ENCODE assay signal across 8 cellular contexts in the genomic region with DNA sequence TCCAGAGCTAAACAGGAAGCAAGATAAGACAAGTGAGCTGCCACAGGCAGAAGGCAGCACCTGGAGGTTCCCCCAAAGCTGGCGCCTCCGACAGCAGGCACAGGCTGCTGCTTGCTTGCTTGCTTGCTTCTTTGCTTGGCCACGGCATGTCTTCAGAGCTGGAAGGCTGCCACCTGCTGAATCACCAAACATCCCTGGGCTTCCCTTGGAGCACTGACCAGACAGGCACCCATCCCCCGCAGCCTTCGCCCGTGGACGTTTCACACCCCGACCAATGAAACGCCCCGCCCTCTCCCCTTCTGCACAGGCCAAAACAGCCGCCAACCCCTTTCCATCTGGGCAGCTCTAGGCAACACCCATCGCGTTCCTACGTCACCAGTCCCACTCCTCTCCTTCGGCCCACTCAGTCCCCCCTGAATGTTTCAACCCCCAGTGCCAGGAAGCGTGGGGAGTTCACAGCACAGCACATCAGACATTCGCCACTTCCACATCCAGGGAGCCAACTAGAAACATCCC. TPM values are rescaled to one million over a fixed set of nuclear protein-coding genes. Genes with fewer than 3 reads are reported as not detected.
DNase-seq lines count a peak whose midpoint lies in the region; ATAC-seq lines count a peak whose summit lies in the region.

No MANE protein-coding gene starts in this region.

- H3K9me2 ChIP-seq in GM23248 (ENCODE audit: insufficient read depth) = no peaks in the 10 kb centered on the region
- H3K9me2 ChIP-seq in Karpas-422 (replicated peaks; ENCODE audit: insufficient read depth, low read length) = no peaks in the 10 kb centered on the region

- peak overlapping the region; percentile 99 for H3K4me2 ChIP-seq in GM23248 (ENCODE audit: unreplicated experiment)
- H3K4me2 ChIP-seq in Karpas-422 (ENCODE audit: low read depth, low read length, poor library complexity, severe bottlenecking) = peak overlapping the region; percentile 97

- H3K9me3 ChIP-seq in GM23248 (ENCODE audit: low read depth) (no peaks in the 10 kb centered on the region), Karpas-422 (ENCODE audit: low read length) (no peaks in the 10 kb centered on the region)

- H3K79me2 ChIP-seq in GM23248 (ENCODE audit: insufficient read depth) = peaks cover 47% of the 10 kb centered on the region
- H3K79me2 ChIP-seq in Karpas-422 (ENCODE audit: low read length) = no peaks in the 10 kb centered on the region

- H3K4me1 ChIP-seq in GM23248 (ENCODE audit: insufficient read depth) (peaks cover 13% of the 10 kb centered on the region), Karpas-422 (ENCODE audit: low read length) (peaks cover 46% of the 10 kb centered on the region)

- DNase-seq in G401 (ENCODE audit: low spot score) (peak; percentile 87), GM23248 (peak; percentile 95), Karpas-422 (peak; percentile 65), SW 1271 (lab: John Stamatoyannopoulos, UW) (peak; percentile 49 to 79), amygdala (lab: John Stamatoyannopoulos, UW) (peak in 55 of 56 donors; percentile 21 to 97 (median 85)), left ventricle myocardium superior (peak; percentile 97), posterior vena cava (ENCODE audit: low spot score) (peak; percentile 99), NCI-H1048 (lab: John Stamatoyannopoulos, UW) (no peak)

- H3K9ac ChIP-seq in GM23248 (peak overlapping the region; percentile 97), Karpas-422 (ENCODE audit: low read length) (peak overlapping the region; percentile 79)

- in situ Hi-C loops in G401 (cut with HindIII; ENCODE audit: low sequenced_read_pairs) (no loop called here), GM23248 (cut with MboI) (no loop called here)

- H3F3A ChIP-seq in GM23248 (ENCODE audit: insufficient read depth) = peaks cover 23% of the 10 kb centered on the region

- H3K4me3 ChIP-seq in GM23248 (peak overlapping the region; percentile 90), Karpas-422 (ENCODE audit: low read length) (peak overlapping the region; percentile 80)

- intact Hi-C loops in left ventricle myocardium superior (cut with micrococcal nuclease) (loop anchor here (10.0 kb wide), 1 partner anchor 207 kb away; no protein-coding TSS in a partner anchor), posterior vena cava (cut with DNase I) (loop anchor here in 1 of 2 donors (5.0 kb wide), 1 partner anchor 205 kb away; no protein-coding TSS in a partner anchor)

- peak; percentile 54 for ATAC-seq in left ventricle myocardium superior

- H3K36me3 ChIP-seq in GM23248 (ENCODE audit: low read depth) (no peaks in the 10 kb centered on the region), Karpas-422 (ENCODE audit: insufficient read depth, low read length) (no peaks in the 10 kb centered on the region)

- 0 to 3% methylated on average over 17 of the region's 17 CpGs for WGBS in GM23248 (ENCODE audit: low coverage in 1 of 2, low lambda C conversion rate in 2 of 2, missing lambda C conversion rate in 2 of 2), 2 experiments

- no peaks in the 10 kb centered on the region for H4K20me1 ChIP-seq in GM23248 (ENCODE audit: insufficient read depth)
- peaks cover 39% of the 10 kb centered on the region for H4K20me1 ChIP-seq in Karpas-422 (ENCODE audit: insufficient read depth, low read depth, low read length)

- no peaks in the 10 kb centered on the region for H3K27me3 ChIP-seq in GM23248 (replicated peaks; ENCODE audit: insufficient read depth)
- H3K27me3 ChIP-seq in Karpas-422 (ENCODE audit: low read length) = no peaks in the 10 kb centered on the region

- H3K27ac ChIP-seq in GM23248 (peak overlapping the region; percentile 65), Karpas-422 (ENCODE audit: low read length) (no peak overlapping the region)

- H2AFZ ChIP-seq in GM23248 = peak overlapping the region; percentile 95
- no peak overlapping the region for H2AFZ ChIP-seq in Karpas-422 (ENCODE audit: low read length)

RNA-seq across cellular contexts. Expression of a gene that starts 1.7 kb away (rescaled TPM):
- total RNA-seq in G401 (2014; rRNA removed; shearing (Covaris generic)) = 10.0 and 25.5 TPM in 2 replicates
- 53.6 and 71.3 TPM in 2 replicates for total RNA-seq in GM23248 (2014; rRNA removed; shearing (Covaris generic))
- polyA plus RNA-seq in GM23248 (2016; fragmentation: Nextera tagmentation; extraction: Ambion mirVana) = 22.7 and 25.1 TPM in 2 replicates
- 2.9 and 7.9 TPM in 2 replicates for total RNA-seq in Karpas-422 (2014; rRNA removed; shearing (Covaris generic); ENCODE audit: low replicate concordance)
- total RNA-seq in left ventricle myocardium superior (21.9 TPM), posterior vena cava (10 to 100 TPM; 33.7 to 37.5 TPM)
